In genomic region chr3:29406433-29406832, GRCh38 we compare ENCODE assay signal across 18 cellular contexts.
"Had no signal": no experiment of that assay in that cellular context is flagged by ENCODE, and none has a peak within 500 bp of the region (broad histone marks: within the 10 kb centered on the region; RNA-seq: fewer than 3 reads in every experiment).

No MANE protein-coding gene starts in this region.

- ATAC-seq: effector memory CD8-positive, alpha-beta T cell; left ventricle myocardium superior; mucosa of descending colon; right cardiac atrium had no signal

- H3K27me3 ChIP-seq: stomach, vagina had no signal

- FAIRE-seq: frontal cortex, keratinocyte had no signal

- H3K27ac ChIP-seq: stomach, vagina had no signal

- H3K36me3 ChIP-seq: stomach, vagina had no signal

- H3K4me3 ChIP-seq: mucosa of descending colon, smooth muscle cell, stomach, vagina had no signal

- H3K4me2 ChIP-seq: smooth muscle cell had no signal

- DNase-seq: activated CD4-positive, alpha-beta memory T cell treated with anti-CD3 and anti-CD28 coated beads for 36 hours; activated CD4-positive, alpha-beta T cell treated with anti-CD3 and anti-CD28 coated beads for 4 hours; activated gamma-delta T cell treated with Interleukin-2 at 50 U/mL for 16 hours; activated T-cell treated with anti-CD3 and anti-CD28 coated beads for 4 hours; amniotic stem cell; effector memory CD8-positive, alpha-beta T cell; hypothalamus; left ventricle myocardium superior; mucosa of descending colon; naive B cell; right cardiac atrium; stimulated activated CD4-positive, alpha-beta T cell treated with anti-CD3 and anti-CD28 coated beads, Interleukin-4, amount 100 ng/mL, for 1 hour; stomach; trophoblast cell had no signal

- H3K9me3 ChIP-seq: mucosa of descending colon, stomach, vagina had no signal
